In genomic region chrX:29233592-29234179, GRCh38 we compare ENCODE assay signal across 20 cellular contexts.
"Had no signal": no experiment of that assay in that cellular context is flagged by ENCODE, and none has a peak within 500 bp of the region (broad histone marks: within the 10 kb centered on the region; RNA-seq: fewer than 3 reads in every experiment).

No MANE protein-coding gene starts in this region.

- DNase-seq: activated CD4-positive, alpha-beta T cell treated with anti-CD3 and anti-CD28 coated beads for 4 hours; activated CD8-positive, alpha-beta memory T cell treated with anti-CD3 and anti-CD28 coated beads, Interleukin-2, amount 50 U/mL, for 4 hours; activated CD8-positive, alpha-beta T cell treated with anti-CD3 and anti-CD28 coated beads for 36 hours; activated gamma-delta T cell treated with Interleukin-2 at 50 U/mL for 16 hours; activated naive CD4-positive, alpha-beta T cell treated with anti-CD3 and anti-CD28 coated beads, Interleukin-2, amount 10 ng/mL, durations not matched to agents 7 days and 5 days; activated naive CD8-positive, alpha-beta T cell treated with anti-CD3 and anti-CD28 coated beads, Interleukin-2, amount 10 ng/mL, durations not matched to agents 7 days and 5 days; activated T-cell treated with anti-CD3 and anti-CD28 coated beads, Interleukin-2, amount 50 U/mL, for 72 hours; adrenal gland; anterior cingulate cortex; caudate nucleus; Kasumi-1; NCI-H1092; NCI-H2029 treated with DMSO at 0.1 percent for 48 hours; NCI-H446; NCI-H69; Peyer's patch; SHP77 treated with DMSO at 0.1 percent for 48 hours had no signal

- H3K9me3 ChIP-seq: adrenal gland, breast epithelium, Peyer's patch had no signal

- H3K4me1 ChIP-seq: adrenal gland, breast epithelium, Peyer's patch had no signal

- H3K4me3 ChIP-seq: adrenal gland, breast epithelium, Peyer's patch had no signal

- H3K27ac ChIP-seq: adrenal gland, breast epithelium, Peyer's patch, RWPE1 had no signal

- ATAC-seq: activated CD4-positive, CD25-positive, alpha-beta regulatory T cell treated with anti-CD3 and anti-CD28 coated beads, Interleukin-2, amount 50 U/mL, for 24 hours; activated CD8-positive, alpha-beta T cell treated with anti-CD3 and anti-CD28 coated beads for 36 hours; activated T-cell treated with anti-CD3 and anti-CD28 coated beads, Interleukin-2, amount 50 U/mL, for 72 hours had no signal

- H3K36me3 ChIP-seq: adrenal gland, breast epithelium, Peyer's patch had no signal

- H3K27me3 ChIP-seq: Peyer's patch had no signal
